9 cellular contexts compared by ENCODE assay signal in the genomic region with DNA sequence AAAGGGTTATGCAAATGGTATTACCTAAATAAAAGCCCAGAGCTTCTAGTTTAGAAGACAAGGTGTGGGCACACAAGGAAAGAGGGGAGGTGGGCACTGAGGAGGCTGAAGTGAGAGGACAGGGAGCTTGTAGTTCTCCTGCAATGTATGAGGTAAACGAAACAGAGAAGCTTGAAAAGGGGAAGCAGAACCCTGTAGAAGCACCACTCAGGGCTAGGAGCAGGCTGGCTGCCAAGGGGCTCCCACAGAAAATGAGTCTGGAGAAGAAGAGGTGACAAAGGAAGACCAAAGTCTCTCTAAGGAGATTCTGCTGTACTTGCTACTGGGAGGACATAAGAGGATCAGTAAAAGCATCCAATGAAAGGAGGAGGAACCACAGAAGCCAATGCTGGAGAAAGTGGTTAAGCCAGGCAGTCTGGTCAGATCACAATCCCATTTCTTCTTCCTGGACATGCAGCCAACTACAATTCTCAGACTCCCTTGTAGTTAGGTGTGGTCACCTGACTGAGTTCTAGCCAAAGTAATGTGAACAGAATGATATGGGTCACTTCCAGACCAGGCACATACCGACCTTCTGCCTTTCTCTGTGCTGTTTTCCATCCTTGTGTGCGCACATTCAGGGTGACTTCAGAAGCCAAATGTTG.
DNase-seq lines count a peak whose midpoint lies in the region; ATAC-seq, FAIRE-seq and TF ChIP-seq lines count a peak whose summit lies in the region.
"Had no signal": no experiment of that assay in that cellular context is flagged by ENCODE, and none has a peak within 500 bp of the region (broad histone marks: within the 10 kb centered on the region; RNA-seq: fewer than 3 reads in every experiment).

No MANE protein-coding gene starts in this region.

- no peak for TF ChIP-seq CTCF in Calu3 (IDR thresholded peaks at IDR 0.05; ENCODE audit: unreplicated experiment)
- TF ChIP-seq CTCF in PC-9 (conservative IDR thresholded peaks at IDR 0.05): no peak
- no peak for TF ChIP-seq CTCF in lower lobe of right lung (IDR thresholded peaks at IDR 0.05)

- no peaks in the 10 kb centered on the region for H3K9me3 ChIP-seq in PC-9 (ENCODE audit: insufficient read depth, low read depth)
- no peaks in the 10 kb centered on the region for H3K9me3 ChIP-seq in lower lobe of right lung

- H3K9me3 Mint-ChIP-seq in Calu3 (ENCODE audit: low read depth, unreplicated experiment) (no peaks in the 10 kb centered on the region), immature natural killer cell (no peaks in the 10 kb centered on the region)

- H3K36me3 Mint-ChIP-seq in Calu3 (ENCODE audit: insufficient read depth, unreplicated experiment) (peaks cover 35% of the 10 kb centered on the region), immature natural killer cell (no peaks in the 10 kb centered on the region)

- CTCF ChIA-PET in Calu3 (lab: Charles Lee) (no interaction called here), PC-9 (lab: Charles Lee) (no interaction called here)

- BruUV-seq in Calu3 (replicated peaks; lab: Mats Ljungman, UMichigan): no TSS peak
- BruUV-seq in PC-9 (replicated peaks; lab: Mats Ljungman, UMichigan): no TSS peak

- peaks cover 5% of the 10 kb centered on the region; the same call in 1 of the 2 replicates for H3F3A ChIP-seq in PC-9 (ENCODE audit: insufficient read depth, low read depth)

- ATAC-seq in HG02588 (IDR thresholded peaks at IDR 0.05; ENCODE audit: unreplicated experiment) (peak; percentile 74), lower lobe of right lung (peak; percentile 44 to 74)
- ATAC-seq: K562 had no signal

- no peak for FAIRE-seq in H54 (lab: Jason Lieb, UNC)
- FAIRE-seq: K562 had no signal

- TF ChIP-seq POLR2A in H54 (IDR thresholded peaks at IDR 0.05; ENCODE audit: low read depth, low read length): no peak

- H4K20me1 ChIP-seq in PC-9 (ENCODE audit: insufficient read depth): no peaks in the 10 kb centered on the region

- no peaks in the 10 kb centered on the region for H3K9me2 ChIP-seq in PC-9 (ENCODE audit: insufficient read depth)

- no peaks in the 10 kb centered on the region for H3K79me2 ChIP-seq in PC-9 (ENCODE audit: low read depth)

- POLR2A ChIA-PET in PC-9 (lab: Charles Lee; ENCODE audit: unreplicated experiment): no interaction called here

- intact Hi-C loops in Calu3 (cut with micrococcal nuclease; ENCODE audit: unreplicated experiment): loop anchor here (2.0 kb wide), 1 partner anchor 178 kb away; no protein-coding TSS in a partner anchor
- intact Hi-C loops in PC-9 (cut with micrococcal nuclease; ENCODE audit: unreplicated experiment): no loop called here
- intact Hi-C loops in lower lobe of right lung (cut with DNase I): no loop called here

- H3K27ac ChIP-seq in PC-9: no peak overlapping the region
- H3K27ac ChIP-seq in lower lobe of right lung: no peak overlapping the region

- no peak overlapping the region for H2AFZ ChIP-seq in PC-9

- no peak overlapping the region for H3K4me3 ChIP-seq in PC-9
- H3K4me3 ChIP-seq in lower lobe of right lung: no peak overlapping the region
- H3K4me3 ChIP-seq: K562 had no signal

- H3K36me3 ChIP-seq in PC-9 (ENCODE audit: low read depth) (no peaks in the 10 kb centered on the region), lower lobe of right lung (no peaks in the 10 kb centered on the region)

- peaks cover 40% of the 10 kb centered on the region for H3K4me1 ChIP-seq in PC-9 (replicated peaks; ENCODE audit: insufficient read depth)
- H3K4me1 ChIP-seq in lower lobe of right lung: peaks cover 27% of the 10 kb centered on the region

- H3K4me1 Mint-ChIP-seq in Calu3 (ENCODE audit: low read depth, unreplicated experiment) (peaks cover 70% of the 10 kb centered on the region), immature natural killer cell (no peaks in the 10 kb centered on the region)

- H3K27me3 ChIP-seq in PC-9 (ENCODE audit: insufficient read depth, low read depth) (no peaks in the 10 kb centered on the region), lower lobe of right lung (ENCODE audit: low read depth) (no peaks in the 10 kb centered on the region)

- peak overlapping the region; percentile 63 for H3K4me3 Mint-ChIP-seq in Calu3 (ENCODE audit: low read depth, unreplicated experiment)
- no peak overlapping the region for H3K4me3 Mint-ChIP-seq in immature natural killer cell

- DNase-seq in Calu3: peak; percentile 71
- peak; percentile 57 to 81 for DNase-seq in PC-9
- peak; percentile 63 for DNase-seq in lower lobe of right lung
- DNase-seq in NCI-H146 treated with DMSO at 0.1 percent for 48 hours (lab: John Stamatoyannopoulos, UW; ENCODE audit: unreplicated experiment): no peak
- DNase-seq in immature natural killer cell: no peak
- DNase-seq in H54 (ENCODE audit: insufficient read length, low spot score): no peak
- no peak for DNase-seq in stimulated activated naive CD4-positive, alpha-beta T cell treated with Interleukin-2 at 50 U/mL for 16 hours (lab: John Stamatoyannopoulos, UW)

- peak overlapping the region; percentile 97 for H3K27ac Mint-ChIP-seq in Calu3 (ENCODE audit: unreplicated experiment)
- H3K27ac Mint-ChIP-seq in immature natural killer cell: no peak overlapping the region

- H3K4me2 ChIP-seq in PC-9: no peak overlapping the region

- H3K27me3 Mint-ChIP-seq in Calu3 (ENCODE audit: unreplicated experiment): no peaks in the 10 kb centered on the region
- H3K27me3 Mint-ChIP-seq in immature natural killer cell (ENCODE audit: low read depth in 3 of 3): peaks cover 0 to 4% (median 4%) of the 10 kb centered on the region in 3 donors

Comparison
In these comparisons a context has a peak if more than half of its experiments do, and no peak if none do; other contexts are left out.
1. DNase-seq: peak in Calu3 (single experiment), PC-9 (2 of 2) and lower lobe of right lung (single experiment); none in NCI-H146 treated with DMSO at 0.1 percent for 48 hours (single experiment), immature natural killer cell (0 of 3), H54 (single experiment) and stimulated activated naive CD4-positive, alpha-beta T cell treated with Interleukin-2 at 50 U/mL for 16 hours (single experiment).